ENCODE assay signal across 1 cellular context in genomic region chr6:112200185-112200914, GRCh38. TPM values are rescaled to one million over a fixed set of nuclear protein-coding genes. Genes with fewer than 3 reads are reported as not detected.
"Had no signal": no experiment of that assay in that cellular context is flagged by ENCODE, and none has a peak within 500 bp of the region (broad histone marks: within the 10 kb centered on the region; RNA-seq: fewer than 3 reads in every experiment).

No MANE protein-coding gene starts in this region.

RNA-seq across cellular contexts. Expression of gene LAMA4, which starts 54.0 kb away (rescaled TPM):
- total RNA-seq: foreskin keratinocyte had no signal
